Comparison of ENCODE assay signal across 8 cellular contexts in the genomic region with DNA sequence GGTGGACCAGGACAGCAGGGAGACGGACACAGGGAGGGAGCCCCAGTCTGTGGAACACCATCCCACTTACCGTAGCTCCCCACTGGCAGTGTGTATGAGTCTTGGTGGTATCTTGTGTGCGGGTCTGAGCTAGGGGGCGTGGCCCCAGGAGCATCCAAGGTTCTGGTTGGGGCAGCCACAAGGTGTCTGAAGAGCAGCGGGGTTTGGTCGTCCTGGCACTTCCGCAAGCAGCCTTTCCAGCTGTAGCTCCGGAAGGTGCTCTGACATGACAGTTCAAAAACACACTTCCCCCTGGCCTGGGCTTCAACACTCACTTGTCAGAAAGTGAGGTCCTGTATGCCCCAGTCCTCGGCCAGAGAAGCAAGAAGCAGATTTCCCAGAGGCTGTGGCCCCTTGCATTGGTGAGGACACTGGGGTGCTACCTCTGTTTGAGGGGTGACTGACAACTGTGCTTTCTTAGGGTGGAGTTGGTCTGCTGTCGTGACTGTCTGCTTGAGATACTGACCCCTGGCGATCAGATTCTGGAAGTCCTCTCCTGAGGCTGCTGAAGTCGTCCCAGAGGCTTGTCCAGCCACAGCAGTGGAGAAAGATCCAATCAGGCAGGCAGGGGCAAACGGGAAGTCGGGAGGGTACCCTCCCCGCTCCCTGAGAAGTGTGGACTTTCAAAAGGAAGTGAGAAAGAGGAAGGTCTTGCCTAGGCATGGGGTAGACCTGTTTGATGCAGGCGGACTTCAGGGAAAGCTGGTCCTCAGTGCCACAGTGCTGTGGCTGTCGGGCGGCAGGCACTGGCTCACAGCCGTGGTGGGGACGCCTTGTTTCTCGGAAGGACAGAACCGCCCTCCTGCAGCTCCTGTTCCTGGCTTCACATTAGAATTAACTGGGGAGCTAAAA. TPM values are rescaled to one million over a fixed set of nuclear protein-coding genes. Genes with fewer than 3 reads are reported as not detected.
DNase-seq lines count a peak whose midpoint lies in the region; ATAC-seq and TF ChIP-seq lines count a peak whose summit lies in the region.

No MANE protein-coding gene starts in this region.

- H3K4me3 ChIP-seq in HUES6 (ENCODE audit: low read depth, low read length), result peak overlapping the region; percentile 13; the same call in 1 of the 2 replicates
- peak overlapping the region in 1 of 2 donors; percentile 53 for H3K4me3 ChIP-seq in mucosa of rectum (ENCODE audit: low read length in 2 of 2)
- no peak overlapping the region for H3K4me3 ChIP-seq in uterus

- no peak overlapping the region for H3K27ac ChIP-seq in HUES6 (ENCODE audit: low read depth, low read length)
- peak overlapping the region in 1 of 2 donors; percentile 19 for H3K27ac ChIP-seq in mucosa of rectum (ENCODE audit: low read depth in 2 of 2, low read length in 2 of 2)
- no peak overlapping the region for H3K27ac ChIP-seq in uterus

- H3K27me3 ChIP-seq in HUES6 (ENCODE audit: control insufficient read depth, insufficient read depth, low read length) (no peaks in the 10 kb centered on the region), mucosa of rectum (ENCODE audit: control insufficient read depth in 2 of 2, insufficient read depth in 2 of 2, low read length in 2 of 2) (no peaks in the 10 kb centered on the region), uterus (no peaks in the 10 kb centered on the region)

- no peak overlapping the region for H3K9ac ChIP-seq in HUES6 (ENCODE audit: low read length)
- H3K9ac ChIP-seq in mucosa of rectum (ENCODE audit: low read depth in 1 of 2, low read length in 2 of 2), result peak overlapping the region; percentile 9 to 58

- no peak for TF ChIP-seq POLR2A in uterus (IDR thresholded peaks at IDR 0.05)

- intact Hi-C loops in uterus (cut with DNase I; ENCODE audit: low total_unique reads), result loop anchor here (5.0 kb wide), 1 partner anchor 34 kb away; no protein-coding TSS in a partner anchor

- TF ChIP-seq CTCF in GM10266 (IDR thresholded peaks at IDR 0.05; ENCODE audit: control insufficient read depth, insufficient read depth, low read depth, missing control alignments), result peak; percentile 83
- peak; percentile 42 to 60 (median 56) for TF ChIP-seq CTCF in uterus (IDR thresholded peaks at IDR 0.05)

- DNase-seq in GM10266 (ENCODE audit: extremely low spot score) (peak; percentile 82), uterus (peak; percentile 51 to 52), NCI-H226 (no peak)
- peak; percentile 59 for DNase-seq in activated CD4-positive, alpha-beta T cell treated with anti-CD3 and anti-CD28 coated beads for 48 hours

- H3K36me3 ChIP-seq in HUES6 (ENCODE audit: control insufficient read depth, insufficient read depth, low read length) (peaks cover 7% of the 10 kb centered on the region; the same call in 1 of the 2 replicates), mucosa of rectum (ENCODE audit: control insufficient read depth in 2 of 2, insufficient read depth in 2 of 2, low read length in 2 of 2) (no peaks in the 10 kb centered on the region), uterus (no peaks in the 10 kb centered on the region)

- no peaks in the 10 kb centered on the region for H3K9me3 ChIP-seq in HUES6 (ENCODE audit: control insufficient read depth, insufficient read depth, low read depth, low read length)
- H3K9me3 ChIP-seq in mucosa of rectum (ENCODE audit: control insufficient read depth in 2 of 2, low read length in 2 of 2), result no peaks in the 10 kb centered on the region
- no peaks in the 10 kb centered on the region for H3K9me3 ChIP-seq in uterus

- peaks cover 19% of the 10 kb centered on the region for H3K4me1 ChIP-seq in HUES6 (ENCODE audit: control insufficient read depth, insufficient read depth, low read length)
- H3K4me1 ChIP-seq in mucosa of rectum (ENCODE audit: control insufficient read depth in 2 of 2, insufficient read depth in 2 of 2, low read length in 2 of 2), result peaks cover 5 to 8% of the 10 kb centered on the region in 2 donors
- peaks cover 0 to 2% of the 10 kb centered on the region in 2 donors for H3K4me1 ChIP-seq in uterus

- ATAC-seq in GM21515 (IDR thresholded peaks at IDR 0.05; ENCODE audit: unreplicated experiment), result peak; percentile 75
- peak; percentile 48 for ATAC-seq in esophagus mucosa

RNA-seq across cellular contexts. Expression of a gene that starts 51.4 kb away (rescaled TPM):
- 48.2 TPM for total RNA-seq in esophagus mucosa
- total RNA-seq in uterus, result 10 to 100 TPM in 3 of 4 donors, 1 to 10 TPM in 1; 7.4 to 54.5 (median 14.7) TPM
